In genomic region chr1:22412932-22413727, GRCh38 we compare ENCODE assay signal across 12 cellular contexts. TPM values are rescaled to one million over a fixed set of nuclear protein-coding genes. Genes with fewer than 3 reads are reported as not detected.
DNase-seq lines count a peak whose midpoint lies in the region; ATAC-seq and TF ChIP-seq lines count a peak whose summit lies in the region.
"Had no signal": no experiment of that assay in that cellular context is flagged by ENCODE, and none has a peak within 500 bp of the region (broad histone marks: within the 10 kb centered on the region; RNA-seq: fewer than 3 reads in every experiment).

No MANE protein-coding gene starts in this region.

- no peak overlapping the region for H3K4me3 ChIP-seq in naive thymus-derived CD4-positive, alpha-beta T cell (ENCODE audit: low read length)

- no peaks in the 10 kb centered on the region for H3K27me3 ChIP-seq in naive thymus-derived CD4-positive, alpha-beta T cell (ENCODE audit: control insufficient read depth in 2 of 2, insufficient read depth in 2 of 2, low read length in 2 of 2)

- no peaks in the 10 kb centered on the region for H3K9me3 ChIP-seq in naive thymus-derived CD4-positive, alpha-beta T cell (ENCODE audit: control insufficient read depth in 2 of 3, low read length in 3 of 3)

- no peaks in the 10 kb centered on the region for H3K4me1 ChIP-seq in naive thymus-derived CD4-positive, alpha-beta T cell (ENCODE audit: control insufficient read depth in 2 of 2, insufficient read depth in 2 of 2, low read length in 2 of 2)

- intact Hi-C loops in activated CD4-positive, alpha-beta memory T cell treated with anti-CD3 and anti-CD28 coated beads for 36 hours (cut with micrococcal nuclease) = no loop called here
- intact Hi-C loops in naive thymus-derived CD4-positive, alpha-beta T cell (cut with micrococcal nuclease) = no loop called here

- peaks cover 36% of the 10 kb centered on the region for H3K4me1 Mint-ChIP-seq in osteocyte (ENCODE audit: unreplicated experiment)
- H3K4me1 Mint-ChIP-seq in activated CD4-positive, alpha-beta memory T cell treated with anti-CD3 and anti-CD28 coated beads for 36 hours (ENCODE audit: low read depth) = no peaks in the 10 kb centered on the region
- peaks cover 0 to 6% of the 10 kb centered on the region in 2 donors for H3K4me1 Mint-ChIP-seq in stimulated activated naive B cell treated with anti-CD40 and anti-IgM and Interleukin-4, amounts not matched to agents 10 μg/mL and 1 μg/mL and 100 μg/mL, for 72 hours
- peaks cover 0 to 3% (median 3%) of the 10 kb centered on the region in 7 donors for H3K4me1 Mint-ChIP-seq in naive thymus-derived CD4-positive, alpha-beta T cell

- CTCF ChIA-PET in RWPE1 (lab: Yijun Ruan, JAX) = interaction anchor here (0.5 kb wide), 1 partner anchor 198 kb away, joined by 3 read pairs; no protein-coding TSS in a partner anchor
- CTCF ChIA-PET in activated CD4-positive, alpha-beta memory T cell treated with anti-CD3 and anti-CD28 coated beads for 36 hours (lab: Charles Lee) = interaction anchor here (0.7 kb wide), 1 partner anchor 809 kb away, joined by 3 read pairs; no protein-coding TSS in a partner anchor
- CTCF ChIA-PET in naive thymus-derived CD4-positive, alpha-beta T cell (lab: Charles Lee) = no interaction called here

- peak; percentile 31 for DNase-seq in ELR (ENCODE audit: low read depth)
- DNase-seq in RWPE1 (ENCODE audit: low spot score) = peak; percentile 22
- peak; percentile 39 for DNase-seq in fibroblast of gingiva (ENCODE audit: low read depth)
- no peak for DNase-seq in osteocyte (ENCODE audit: extremely low spot score, unreplicated experiment)
- no peak for DNase-seq in activated CD4-positive, alpha-beta memory T cell treated with anti-CD3 and anti-CD28 coated beads for 36 hours
- no peak for DNase-seq in putamen (ENCODE audit: low spot score)
- DNase-seq in stimulated activated naive B cell treated with anti-CD40 and anti-IgM and Interleukin-4, amounts not matched to agents 10 μg/mL and 1 μg/mL and 100 μg/mL, for 72 hours = no peak
- no peak for DNase-seq in naive thymus-derived CD4-positive, alpha-beta T cell
- DNase-seq: activated CD4-positive, alpha-beta T cell treated with anti-CD3 and anti-CD28 coated beads for 4 hours; activated naive CD4-positive, alpha-beta T cell treated with anti-CD3 and anti-CD28 coated beads, Interleukin-2, amount 50 U/mL, for 16 hours; KG1; left colon had no signal

- ATAC-seq in stimulated activated naive B cell treated with anti-CD40 and anti-IgM and Interleukin-4, amounts not matched to agents 10 μg/mL and 1 μg/mL and 100 μg/mL, for 72 hours (replicated peaks) = no peak
- no peak for ATAC-seq in naive thymus-derived CD4-positive, alpha-beta T cell

- peak overlapping the region; percentile 56 for H3K27ac Mint-ChIP-seq in osteocyte (ENCODE audit: unreplicated experiment)
- no peak overlapping the region for H3K27ac Mint-ChIP-seq in activated CD4-positive, alpha-beta memory T cell treated with anti-CD3 and anti-CD28 coated beads for 36 hours
- no peak overlapping the region for H3K27ac Mint-ChIP-seq in stimulated activated naive B cell treated with anti-CD40 and anti-IgM and Interleukin-4, amounts not matched to agents 10 μg/mL and 1 μg/mL and 100 μg/mL, for 72 hours
- no peak overlapping the region for H3K27ac Mint-ChIP-seq in naive thymus-derived CD4-positive, alpha-beta T cell

- H3K36me3 ChIP-seq in naive thymus-derived CD4-positive, alpha-beta T cell (ENCODE audit: control insufficient read depth in 2 of 3, insufficient read depth in 3 of 3, low read length in 3 of 3) = no peaks in the 10 kb centered on the region

- H3K27me3 Mint-ChIP-seq in osteocyte (ENCODE audit: unreplicated experiment) = peaks cover 3% of the 10 kb centered on the region
- H3K27me3 Mint-ChIP-seq in activated CD4-positive, alpha-beta memory T cell treated with anti-CD3 and anti-CD28 coated beads for 36 hours = peaks cover 11% of the 10 kb centered on the region
- H3K27me3 Mint-ChIP-seq in stimulated activated naive B cell treated with anti-CD40 and anti-IgM and Interleukin-4, amounts not matched to agents 10 μg/mL and 1 μg/mL and 100 μg/mL, for 72 hours = peaks cover 27 to 30% of the 10 kb centered on the region in 2 donors
- H3K27me3 Mint-ChIP-seq in naive thymus-derived CD4-positive, alpha-beta T cell = peaks cover 8 to 23% (median 9%) of the 10 kb centered on the region in 5 donors

- TF ChIP-seq CTCF in RWPE1 (conservative IDR thresholded peaks at IDR 0.05; ENCODE audit: low read depth) (no peak), osteocyte (IDR thresholded peaks at IDR 0.05) (no peak)

- POLR2A ChIA-PET in RWPE1 (lab: Yijun Ruan, JAX; ENCODE audit: low non-redundant PET) = no interaction called here
- POLR2A ChIA-PET in activated CD4-positive, alpha-beta memory T cell treated with anti-CD3 and anti-CD28 coated beads for 36 hours (lab: Charles Lee) = no interaction called here
- POLR2A ChIA-PET in naive thymus-derived CD4-positive, alpha-beta T cell (lab: Charles Lee) = no interaction called here

- H3K9me3 Mint-ChIP-seq in osteocyte (ENCODE audit: unreplicated experiment) = peaks cover 6% of the 10 kb centered on the region
- no peaks in the 10 kb centered on the region for H3K9me3 Mint-ChIP-seq in activated CD4-positive, alpha-beta memory T cell treated with anti-CD3 and anti-CD28 coated beads for 36 hours
- peaks cover 0 to 7% of the 10 kb centered on the region in 2 donors for H3K9me3 Mint-ChIP-seq in stimulated activated naive B cell treated with anti-CD40 and anti-IgM and Interleukin-4, amounts not matched to agents 10 μg/mL and 1 μg/mL and 100 μg/mL, for 72 hours
- H3K9me3 Mint-ChIP-seq in naive thymus-derived CD4-positive, alpha-beta T cell = peaks cover 0 to 5% (median 0%) of the 10 kb centered on the region in 11 donors

- no peak overlapping the region for H3K4me3 Mint-ChIP-seq in osteocyte (ENCODE audit: unreplicated experiment)
- no peak overlapping the region for H3K4me3 Mint-ChIP-seq in activated CD4-positive, alpha-beta memory T cell treated with anti-CD3 and anti-CD28 coated beads for 36 hours
- H3K4me3 Mint-ChIP-seq in stimulated activated naive B cell treated with anti-CD40 and anti-IgM and Interleukin-4, amounts not matched to agents 10 μg/mL and 1 μg/mL and 100 μg/mL, for 72 hours = no peak overlapping the region
- H3K4me3 Mint-ChIP-seq in naive thymus-derived CD4-positive, alpha-beta T cell = no peak overlapping the region

- no peak overlapping the region for H3K27ac ChIP-seq in RWPE1
- no peak overlapping the region for H3K27ac ChIP-seq in naive thymus-derived CD4-positive, alpha-beta T cell (ENCODE audit: low read depth, low read length)

- peaks cover 3% of the 10 kb centered on the region for H3K36me3 Mint-ChIP-seq in osteocyte (ENCODE audit: unreplicated experiment)
- no peaks in the 10 kb centered on the region for H3K36me3 Mint-ChIP-seq in activated CD4-positive, alpha-beta memory T cell treated with anti-CD3 and anti-CD28 coated beads for 36 hours
- H3K36me3 Mint-ChIP-seq in stimulated activated naive B cell treated with anti-CD40 and anti-IgM and Interleukin-4, amounts not matched to agents 10 μg/mL and 1 μg/mL and 100 μg/mL, for 72 hours = no peaks in the 10 kb centered on the region
- peaks cover 0 to 7% (median 0%) of the 10 kb centered on the region in 5 donors for H3K36me3 Mint-ChIP-seq in naive thymus-derived CD4-positive, alpha-beta T cell

RNA-seq across cellular contexts. Expression of gene ZBTB40, which starts 38.5 kb away (rescaled TPM):
- total RNA-seq in osteocyte = 22.5 and 23.6 TPM in 2 replicates
- 10 to 100 TPM; 11.8 to 12.9 TPM for total RNA-seq in activated CD4-positive, alpha-beta memory T cell treated with anti-CD3 and anti-CD28 coated beads for 36 hours
- total RNA-seq in naive thymus-derived CD4-positive, alpha-beta T cell = 10 to 100 TPM; 23.1 to 60.6 (median 43.5) TPM
- 1 to 10 TPM; 5.7 to 6.2 TPM for polyA plus RNA-seq in naive thymus-derived CD4-positive, alpha-beta T cell

Comparison
In these comparisons a context has a peak if more than half of its experiments do, and no peak if none do; other contexts are left out.
1. DNase-seq: peak in ELR (single experiment), RWPE1 (single experiment) and fibroblast of gingiva (single experiment); none in osteocyte (single experiment), activated CD4-positive, alpha-beta memory T cell treated with anti-CD3 and anti-CD28 coated beads for 36 hours (single experiment), putamen (single experiment), stimulated activated naive B cell treated with anti-CD40 and anti-IgM and Interleukin-4, amounts not matched to agents 10 μg/mL and 1 μg/mL and 100 μg/mL, for 72 hours (single experiment) and naive thymus-derived CD4-positive, alpha-beta T cell (0 of 9).